ENCODE assay signal across 32 cellular contexts in genomic region chrX:51006068-51006467, GRCh38.
"Had no signal": no experiment of that assay in that cellular context is flagged by ENCODE, and none has a peak within 500 bp of the region (broad histone marks: within the 10 kb centered on the region; RNA-seq: fewer than 3 reads in every experiment).

No MANE protein-coding gene starts in this region.

- H3K27me3 Mint-ChIP-seq: naive thymus-derived CD4-positive, alpha-beta T cell had no signal

- H3K4me1 ChIP-seq: left lung, pancreas, prostate gland, stomach, testis, thyroid gland, transverse colon, upper lobe of left lung, vagina had no signal

- H3K4me3 Mint-ChIP-seq: immature natural killer cell; naive thymus-derived CD4-positive, alpha-beta T cell; natural killer cell treated with Interleukin-12 subunit alpha and Interleukin-12 subunit beta and Interleukin-15 and Interleukin-18, amount 100 ng/mL, for 72 hours; neural crest cell; stimulated activated naive B cell treated with anti-CD40 and anti-IgM and Interleukin-4, amounts not matched to agents 10 μg/mL and 1 μg/mL and 100 μg/mL, for 72 hours had no signal

- H3K9me3 Mint-ChIP-seq: immature natural killer cell; naive thymus-derived CD4-positive, alpha-beta T cell; natural killer cell treated with Interleukin-12 subunit alpha and Interleukin-12 subunit beta and Interleukin-15 and Interleukin-18, amount 100 ng/mL, for 72 hours; stimulated activated naive B cell treated with anti-CD40 and anti-IgM and Interleukin-4, amounts not matched to agents 10 μg/mL and 1 μg/mL and 100 μg/mL, for 72 hours had no signal

- H3K27ac Mint-ChIP-seq: immature natural killer cell; naive thymus-derived CD4-positive, alpha-beta T cell; natural killer cell treated with Interleukin-12 subunit alpha and Interleukin-12 subunit beta and Interleukin-15 and Interleukin-18, amount 100 ng/mL, for 72 hours; stimulated activated naive B cell treated with anti-CD40 and anti-IgM and Interleukin-4, amounts not matched to agents 10 μg/mL and 1 μg/mL and 100 μg/mL, for 72 hours had no signal

- DNase-seq: hypothalamus; immature natural killer cell; kidney; left colon; left lung; midbrain; mucosa of descending colon; nucleus accumbens; pancreas; posterior cingulate gyrus; retina; right cardiac atrium; stimulated activated CD4-positive, alpha-beta T cell treated with anti-CD3 and anti-CD28 coated beads, Interleukin-12 subunit alpha, Interleukin-12 subunit beta, amount 100 ng/mL, for 4 hours; stimulated activated CD4-positive, alpha-beta T cell treated with anti-CD3 and anti-CD28 coated beads, Interleukin-15, amount 100 ng/mL, for 24 hours; stimulated activated CD4-positive, alpha-beta T cell treated with anti-CD3 and anti-CD28 coated beads, Interleukin-2, amount 100 ng/mL, for 24 hours; stimulated activated CD4-positive, alpha-beta T cell treated with anti-CD3 and anti-CD28 coated beads, Interleukin-4, amount 100 ng/mL, for 1 hour; stimulated activated naive B cell treated with anti-CD40 and anti-IgM and Interleukin-4, amounts not matched to agents 10 μg/mL and 1 μg/mL and 100 μg/mL, for 72 hours; stimulated activated naive CD8-positive, alpha-beta T cell treated with anti-CD3 and anti-CD28 coated beads, Interleukin-15, Interleukin-2, amounts not matched to agents 100 U/mL and 50 U/mL, for 24 hours; stomach; testis; thyroid gland; transverse colon; upper lobe of left lung had no signal

- H3K27ac ChIP-seq: left lung, pancreas, prostate gland, skin epidermis, stomach, testis, thyroid gland, transverse colon, upper lobe of left lung, vagina had no signal

- ATAC-seq: left colon; left lung; mucosa of descending colon; naive thymus-derived CD4-positive, alpha-beta T cell; pancreas; right cardiac atrium; sciatic nerve; stimulated activated naive B cell treated with anti-CD40 and anti-IgM and Interleukin-4, amounts not matched to agents 10 μg/mL and 1 μg/mL and 100 μg/mL, for 72 hours; stimulated activated naive CD8-positive, alpha-beta T cell treated with anti-CD3 and anti-CD28 coated beads, Interleukin-15, Interleukin-2, amounts not matched to agents 100 U/mL and 50 U/mL, for 24 hours had no signal

- H3K36me3 Mint-ChIP-seq: immature natural killer cell; naive thymus-derived CD4-positive, alpha-beta T cell; natural killer cell treated with Interleukin-12 subunit alpha and Interleukin-12 subunit beta and Interleukin-15 and Interleukin-18, amount 100 ng/mL, for 72 hours; stimulated activated naive B cell treated with anti-CD40 and anti-IgM and Interleukin-4, amounts not matched to agents 10 μg/mL and 1 μg/mL and 100 μg/mL, for 72 hours had no signal

- FAIRE-seq: islet of Langerhans, kidney, pancreas had no signal

- H3K27me3 ChIP-seq: left lung, pancreas, testis, thyroid gland, transverse colon, upper lobe of left lung, vagina had no signal

- H3K4me1 Mint-ChIP-seq: immature natural killer cell; naive thymus-derived CD4-positive, alpha-beta T cell; stimulated activated naive B cell treated with anti-CD40 and anti-IgM and Interleukin-4, amounts not matched to agents 10 μg/mL and 1 μg/mL and 100 μg/mL, for 72 hours had no signal

- H3K36me3 ChIP-seq: left lung, pancreas, prostate gland, stomach, thyroid gland, transverse colon, upper lobe of left lung, vagina had no signal

- H3K9me3 ChIP-seq: left lung, mucosa of descending colon, pancreas, prostate gland, stomach, testis, thyroid gland, transverse colon, upper lobe of left lung, vagina had no signal

- H3K4me3 ChIP-seq: left lung, lung, mucosa of descending colon, pancreas, prostate gland, skin epidermis, stomach, testis, thyroid gland, transverse colon, upper lobe of left lung, vagina had no signal
